In the genomic region with DNA sequence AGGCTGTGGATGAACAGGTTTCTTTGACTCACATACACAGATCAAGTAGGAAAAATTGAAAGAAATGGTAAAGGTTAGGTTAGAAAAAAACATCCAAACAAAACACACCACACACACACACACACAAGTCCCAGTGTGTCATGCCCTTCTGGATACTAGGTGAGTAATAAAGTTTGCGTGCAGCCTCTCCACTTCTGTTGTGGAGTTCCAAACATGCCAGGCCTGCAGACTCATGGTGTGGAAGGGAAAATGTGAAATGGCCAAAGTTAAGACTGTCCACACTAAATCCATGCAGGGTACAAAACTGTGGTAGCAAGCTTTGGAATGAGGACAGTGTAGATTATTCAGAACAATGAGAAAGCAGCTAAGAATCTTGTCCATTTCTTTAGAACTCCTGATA, we compare ENCODE assay signal across 14 cellular contexts.
DNase-seq lines count a peak whose midpoint lies in the region; ATAC-seq and TF ChIP-seq lines count a peak whose summit lies in the region.
"Had no signal": no experiment of that assay in that cellular context is flagged by ENCODE, and none has a peak within 500 bp of the region (broad histone marks: within the 10 kb centered on the region; RNA-seq: fewer than 3 reads in every experiment).

No MANE protein-coding gene starts in this region.

- no peaks in the 10 kb centered on the region for H3K27me3 ChIP-seq in OCI-LY1 (ENCODE audit: insufficient read depth, low read length)
- H3K27me3 ChIP-seq: neutrophil had no signal

- H3K9ac ChIP-seq in OCI-LY1 (ENCODE audit: low read length) = no peak overlapping the region

- H3K4me1 Mint-ChIP-seq in stimulated activated effector memory CD8-positive, alpha-beta T cell treated with anti-CD3 and anti-CD28 coated beads, Interleukin-12 subunit alpha, Interleukin-12 subunit beta, amount 100 ng/mL, for 72 hours = peaks cover 48% of the 10 kb centered on the region

- no peaks in the 10 kb centered on the region for H4K20me1 ChIP-seq in OCI-LY1 (ENCODE audit: insufficient read depth, low read length)

- peaks cover 47% of the 10 kb centered on the region for H3K4me1 ChIP-seq in OCI-LY1 (ENCODE audit: insufficient read depth, low read length, severe bottlenecking)
- H3K4me1 ChIP-seq: lower lobe of right lung had no signal

- H3K4me3 Mint-ChIP-seq in stimulated activated effector memory CD8-positive, alpha-beta T cell treated with anti-CD3 and anti-CD28 coated beads, Interleukin-12 subunit alpha, Interleukin-12 subunit beta, amount 100 ng/mL, for 72 hours = peak overlapping the region; percentile 66
- H3K4me3 Mint-ChIP-seq: activated naive CD4-positive, alpha-beta T cell treated with anti-CD3 and anti-CD28 coated beads for 36 hours had no signal

- peaks cover 2% of the 10 kb centered on the region for H3K9me3 Mint-ChIP-seq in stimulated activated effector memory CD8-positive, alpha-beta T cell treated with anti-CD3 and anti-CD28 coated beads, Interleukin-12 subunit alpha, Interleukin-12 subunit beta, amount 100 ng/mL, for 72 hours
- no peaks in the 10 kb centered on the region for H3K9me3 Mint-ChIP-seq in activated naive CD4-positive, alpha-beta T cell treated with anti-CD3 and anti-CD28 coated beads, Interleukin-2, amount 50 U/mL, for 72 hours
- H3K9me3 Mint-ChIP-seq: activated naive CD4-positive, alpha-beta T cell treated with anti-CD3 and anti-CD28 coated beads for 36 hours had no signal

- H3K79me2 ChIP-seq in OCI-LY1 (ENCODE audit: insufficient read depth, low read length) = peaks cover 24% of the 10 kb centered on the region

- H3F3A ChIP-seq in OCI-LY1 (ENCODE audit: insufficient read depth, low read length) = peaks cover 4% of the 10 kb centered on the region; the same call in 1 of the 2 replicates

- H3K36me3 Mint-ChIP-seq in stimulated activated effector memory CD8-positive, alpha-beta T cell treated with anti-CD3 and anti-CD28 coated beads, Interleukin-12 subunit alpha, Interleukin-12 subunit beta, amount 100 ng/mL, for 72 hours = peaks cover 87% of the 10 kb centered on the region
- no peaks in the 10 kb centered on the region for H3K36me3 Mint-ChIP-seq in activated naive CD4-positive, alpha-beta T cell treated with anti-CD3 and anti-CD28 coated beads, Interleukin-2, amount 50 U/mL, for 72 hours

- DNase-seq in GM03348 (ENCODE audit: low spot score) (peak; percentile 20), fibroblast of gingiva (ENCODE audit: low read depth) (peak; percentile 12)
- DNase-seq in stimulated activated effector memory CD8-positive, alpha-beta T cell treated with anti-CD3 and anti-CD28 coated beads, Interleukin-12 subunit alpha, Interleukin-12 subunit beta, amount 100 ng/mL, for 72 hours (ENCODE audit: low spot score in 2 of 2) = no peak
- DNase-seq in stimulated activated naive CD4-positive, alpha-beta T cell (lab: John Stamatoyannopoulos, UW) = no peak
- DNase-seq in activated naive CD4-positive, alpha-beta T cell treated with anti-CD3 and anti-CD28 coated beads, Interleukin-2, amount 50 U/mL, for 72 hours (ENCODE audit: low spot score in 2 of 2) = no peak
- DNase-seq: activated naive CD4-positive, alpha-beta T cell treated with anti-CD3 and anti-CD28 coated beads for 36 hours; lower lobe of right lung; NCI-H2107; SIG-M5; small intestine had no signal

- peak overlapping the region; percentile 65; the same call in 1 of the 2 replicates for H3K4me2 ChIP-seq in OCI-LY1 (ENCODE audit: low read length)

- ATAC-seq in stimulated activated effector memory CD8-positive, alpha-beta T cell treated with anti-CD3 and anti-CD28 coated beads, Interleukin-12 subunit alpha, Interleukin-12 subunit beta, amount 100 ng/mL, for 72 hours = peak; percentile 14
- ATAC-seq in HG03432 (IDR thresholded peaks at IDR 0.05; ENCODE audit: unreplicated experiment) = no peak
- ATAC-seq in activated naive CD4-positive, alpha-beta T cell treated with anti-CD3 and anti-CD28 coated beads, Interleukin-2, amount 50 U/mL, for 72 hours = no peak

- H3K27ac Mint-ChIP-seq in stimulated activated effector memory CD8-positive, alpha-beta T cell treated with anti-CD3 and anti-CD28 coated beads, Interleukin-12 subunit alpha, Interleukin-12 subunit beta, amount 100 ng/mL, for 72 hours = peak overlapping the region; percentile 87
- H3K27ac Mint-ChIP-seq in activated naive CD4-positive, alpha-beta T cell treated with anti-CD3 and anti-CD28 coated beads, Interleukin-2, amount 50 U/mL, for 72 hours = no peak overlapping the region
- H3K27ac Mint-ChIP-seq: activated naive CD4-positive, alpha-beta T cell treated with anti-CD3 and anti-CD28 coated beads for 36 hours had no signal

- peak overlapping the region; percentile 89 for H3K27ac ChIP-seq in OCI-LY1 (ENCODE audit: low read depth, low read length, poor library complexity, severe bottlenecking)
- H3K27ac ChIP-seq: lower lobe of right lung, neutrophil, thoracic aorta had no signal

- H3K36me3 ChIP-seq in OCI-LY1 (ENCODE audit: insufficient read depth, low read length) = peaks cover 84% of the 10 kb centered on the region
- H3K36me3 ChIP-seq: lower lobe of right lung, neutrophil, thoracic aorta had no signal

- no peaks in the 10 kb centered on the region for H3K9me2 ChIP-seq in OCI-LY1 (ENCODE audit: low read depth, low read length)

- no peak overlapping the region for H2AFZ ChIP-seq in OCI-LY1 (ENCODE audit: low read length)

- no peak overlapping the region for H3K4me3 ChIP-seq in OCI-LY1 (ENCODE audit: low read depth, low read length, poor library complexity, severe bottlenecking)
- H3K4me3 ChIP-seq: lower lobe of right lung, thoracic aorta had no signal

- no peak for TF ChIP-seq CTCF in OCI-LY1 (IDR thresholded peaks at IDR 0.05; ENCODE audit: low read length)

- H3K9me3 ChIP-seq in OCI-LY1 (ENCODE audit: low read length) = no peaks in the 10 kb centered on the region
- H3K9me3 ChIP-seq: lower lobe of right lung, neutrophil, thoracic aorta had no signal

Comparison
In these comparisons a context has a peak if more than half of its experiments do, and no peak if none do; other contexts are left out.
1. DNase-seq: peak in GM03348 (single experiment) and fibroblast of gingiva (single experiment); none in stimulated activated effector memory CD8-positive, alpha-beta T cell treated with anti-CD3 and anti-CD28 coated beads, Interleukin-12 subunit alpha, Interleukin-12 subunit beta, amount 100 ng/mL, for 72 hours (0 of 2), stimulated activated naive CD4-positive, alpha-beta T cell (0 of 6) and activated naive CD4-positive, alpha-beta T cell treated with anti-CD3 and anti-CD28 coated beads, Interleukin-2, amount 50 U/mL, for 72 hours (0 of 2).